Comparison of ENCODE assay signal across 27 cellular contexts in the genomic region with DNA sequence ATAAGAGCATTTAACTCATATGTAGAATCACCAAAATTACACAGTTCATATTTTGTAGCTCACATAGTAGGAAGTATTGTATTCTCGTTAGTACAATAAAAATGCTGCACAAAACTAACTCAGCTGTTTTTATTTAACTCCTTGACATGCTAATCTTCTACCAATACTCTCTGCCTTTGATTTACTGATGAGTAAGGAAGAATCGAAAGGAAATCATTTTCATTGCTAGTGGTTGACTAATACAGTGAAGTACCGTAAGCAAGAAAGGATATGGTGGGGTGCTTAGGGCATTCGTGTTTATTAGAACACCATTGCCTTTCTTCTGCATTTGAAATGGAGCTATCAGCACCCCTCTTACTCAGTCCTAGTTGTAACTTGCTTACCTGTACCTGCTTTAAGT.
"Had no signal": no experiment of that assay in that cellular context is flagged by ENCODE, and none has a peak within 500 bp of the region (broad histone marks: within the 10 kb centered on the region; RNA-seq: fewer than 3 reads in every experiment).

No MANE protein-coding gene starts in this region.

- H3K4me2 ChIP-seq: smooth muscle cell had no signal

- H3K27me3 ChIP-seq: esophagus muscularis mucosa, gastrocnemius medialis, neutrophil, pancreas, suprapubic skin, transverse colon, upper lobe of right lung, uterus had no signal

- DNase-seq: dermis blood vessel endothelial cell; effector memory CD4-positive, alpha-beta T cell; gastrocnemius medialis; head of caudate nucleus; kidney; mesenchymal stem cell; mucosa of descending colon; naive B cell; pancreas; retina; stimulated activated CD4-positive, alpha-beta T cell treated with anti-CD3 and anti-CD28 coated beads, Interleukin-12 subunit alpha, Interleukin-12 subunit beta, amount 100 ng/mL, for 4 hours; stimulated activated CD4-positive, alpha-beta T cell treated with anti-CD3 and anti-CD28 coated beads, Interleukin-1b, Interleukin-23, amount 100 ng/mL, for 48 hours; stimulated activated CD4-positive, alpha-beta T cell treated with anti-CD3 and anti-CD28 coated beads, Interleukin-4, amount 100 ng/mL, for 1 hour; stimulated activated CD8-positive, alpha-beta memory T cell treated with anti-CD3 and anti-CD28 coated beads, Interleukin-4, amount 100 ng/mL, for 48 hours; stimulated activated naive CD4-positive, alpha-beta T cell; stimulated activated naive CD8-positive, alpha-beta T cell treated with anti-CD3 and anti-CD28 coated beads, Interleukin-15, amount 100 ng/mL, for 72 hours; transverse colon; upper lobe of right lung; uterus had no signal

- ATAC-seq: gastrocnemius medialis; left lobe of liver; mucosa of descending colon; natural killer cell treated with Interleukin-12 subunit alpha and Interleukin-12 subunit beta and Interleukin-15 and Interleukin-18, amount 100 ng/mL, for 72 hours; pancreas; sciatic nerve; stimulated activated naive CD8-positive, alpha-beta T cell treated with anti-CD3 and anti-CD28 coated beads, Interleukin-15, amount 100 ng/mL, for 72 hours; upper lobe of right lung had no signal

- H3K36me3 ChIP-seq: esophagus muscularis mucosa, gastrocnemius medialis, neutrophil, pancreas, suprapubic skin, transverse colon, upper lobe of right lung, uterus had no signal

- H3K27ac ChIP-seq: coronary artery, esophagus muscularis mucosa, gastrocnemius medialis, neutrophil, pancreas, suprapubic skin, transverse colon, upper lobe of right lung, uterus had no signal

- H3K9me3 ChIP-seq: esophagus muscularis mucosa, gastrocnemius medialis, mucosa of descending colon, neutrophil, pancreas, suprapubic skin, transverse colon, upper lobe of right lung, uterus had no signal

- H3K4me1 ChIP-seq: gastrocnemius medialis, pancreas, suprapubic skin, transverse colon, upper lobe of right lung, uterus had no signal

- H3K4me3 ChIP-seq: coronary artery, esophagus muscularis mucosa, gastrocnemius medialis, mucosa of descending colon, pancreas, smooth muscle cell, suprapubic skin, transverse colon, upper lobe of right lung, uterus had no signal
